1 cellular context compared by ENCODE assay signal in the genomic region with DNA sequence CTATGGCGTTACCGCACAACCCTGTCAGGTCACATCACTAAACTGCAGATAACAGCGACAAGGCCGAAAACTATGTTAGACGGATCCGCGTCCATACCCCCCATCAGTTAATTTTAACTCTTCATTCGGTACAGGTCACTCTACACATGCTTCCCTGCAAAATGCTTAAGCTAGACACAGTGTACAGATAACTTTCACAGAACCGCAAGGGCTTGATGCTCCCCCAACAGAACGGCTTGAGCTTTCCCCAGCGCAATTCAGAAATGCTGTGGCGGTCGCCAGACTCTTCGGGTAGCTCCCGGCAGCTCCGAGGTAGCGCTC.
TF ChIP-seq lines count a peak whose summit lies in the region.

No MANE protein-coding gene starts in this region.

TF ChIP-seq in HepG2, 621 proteins besides CTCF, POLR2A, EP300 and RAD21 (continues in another document):
- TF ChIP-seq ATF2 (CRISPR knock-in tag; IDR thresholded peaks at IDR 0.05) (no peak), ZNF143 (CRISPR knock-in tag; IDR thresholded peaks at IDR 0.05) (no peak), CERS6 (CRISPR knock-in tag; IDR thresholded peaks at IDR 0.05) (no peak), YEATS4 (CRISPR knock-in tag; IDR thresholded peaks at IDR 0.05; ENCODE audit: borderline replicate concordance) (no peak), ZHX1 (CRISPR knock-in tag; IDR thresholded peaks at IDR 0.05; ENCODE audit: low read depth) (no peak), ZNF44 (CRISPR knock-in tag; IDR thresholded peaks at IDR 0.05) (0 out of 2 replicates have a peak, but pooled peaks have one; percentile 41), ONECUT2 (CRISPR knock-in tag; IDR thresholded peaks at IDR 0.05) (no peak), CENPX (CRISPR knock-in tag; IDR thresholded peaks at IDR 0.05) (no peak), ZNF180 (CRISPR knock-in tag; IDR thresholded peaks at IDR 0.05; ENCODE audit: borderline replicate concordance, low read depth) (no peak), HDAC1 (CRISPR knock-in tag; IDR thresholded peaks at IDR 0.05) (no peak), PCBP1 (IDR thresholded peaks at IDR 0.05; ENCODE audit: borderline replicate concordance, low read depth, low read length) (no peak), POLR2AphosphoS5 (IDR thresholded peaks at IDR 0.05; ENCODE audit: low read depth, low read length) (no peak), BCLAF1 (IDR thresholded peaks at IDR 0.05) (no peak), ZNF672 (CRISPR knock-in tag; IDR thresholded peaks at IDR 0.05) (no peak), RXRB (CRISPR knock-in tag; IDR thresholded peaks at IDR 0.05; ENCODE audit: borderline replicate concordance) (peak; percentile 9; the same call in 1 of the 2 replicates), TAF15 (IDR thresholded peaks at IDR 0.05; ENCODE audit: low read depth, low read length, poor library complexity, severe bottlenecking) (no peak), FOSL2 (CRISPR knock-in tag; IDR thresholded peaks at IDR 0.05) (0 out of 2 replicates have a peak, but pooled peaks have one; percentile 10), PAWR (CRISPR knock-in tag; IDR thresholded peaks at IDR 0.05; ENCODE audit: borderline replicate concordance) (no peak), SRF (IDR thresholded peaks at IDR 0.05; ENCODE audit: low read depth, low read length) (no peak), NFKBIZ (CRISPR knock-in tag; IDR thresholded peaks at IDR 0.05) (no peak), ZNF691 (CRISPR knock-in tag; IDR thresholded peaks at IDR 0.05; ENCODE audit: borderline replicate concordance, low read depth) (no peak), ZNF235 (CRISPR knock-in tag; IDR thresholded peaks at IDR 0.05; ENCODE audit: borderline replicate concordance) (peak; percentile 21; the same call in 1 of the 2 replicates), ZSCAN9 (CRISPR knock-in tag; IDR thresholded peaks at IDR 0.05; ENCODE audit: borderline replicate concordance) (0 out of 2 replicates have a peak, but pooled peaks have one; percentile 16), ZNF652 (CRISPR knock-in tag; IDR thresholded peaks at IDR 0.05; ENCODE audit: borderline replicate concordance, low read depth) (peak; percentile 75), ZNF598 (CRISPR knock-in tag; IDR thresholded peaks at IDR 0.05; ENCODE audit: borderline replicate concordance) (no peak), IKZF4 (CRISPR knock-in tag; IDR thresholded peaks at IDR 0.05; ENCODE audit: borderline replicate concordance, low read depth, not compliant biosample characterization) (peak; percentile 29), ZNF264 (CRISPR knock-in tag; IDR thresholded peaks at IDR 0.05) (no peak), ZNF335 (CRISPR knock-in tag; IDR thresholded peaks at IDR 0.05) (no peak)
- TF ChIP-seq, protein P1, sequence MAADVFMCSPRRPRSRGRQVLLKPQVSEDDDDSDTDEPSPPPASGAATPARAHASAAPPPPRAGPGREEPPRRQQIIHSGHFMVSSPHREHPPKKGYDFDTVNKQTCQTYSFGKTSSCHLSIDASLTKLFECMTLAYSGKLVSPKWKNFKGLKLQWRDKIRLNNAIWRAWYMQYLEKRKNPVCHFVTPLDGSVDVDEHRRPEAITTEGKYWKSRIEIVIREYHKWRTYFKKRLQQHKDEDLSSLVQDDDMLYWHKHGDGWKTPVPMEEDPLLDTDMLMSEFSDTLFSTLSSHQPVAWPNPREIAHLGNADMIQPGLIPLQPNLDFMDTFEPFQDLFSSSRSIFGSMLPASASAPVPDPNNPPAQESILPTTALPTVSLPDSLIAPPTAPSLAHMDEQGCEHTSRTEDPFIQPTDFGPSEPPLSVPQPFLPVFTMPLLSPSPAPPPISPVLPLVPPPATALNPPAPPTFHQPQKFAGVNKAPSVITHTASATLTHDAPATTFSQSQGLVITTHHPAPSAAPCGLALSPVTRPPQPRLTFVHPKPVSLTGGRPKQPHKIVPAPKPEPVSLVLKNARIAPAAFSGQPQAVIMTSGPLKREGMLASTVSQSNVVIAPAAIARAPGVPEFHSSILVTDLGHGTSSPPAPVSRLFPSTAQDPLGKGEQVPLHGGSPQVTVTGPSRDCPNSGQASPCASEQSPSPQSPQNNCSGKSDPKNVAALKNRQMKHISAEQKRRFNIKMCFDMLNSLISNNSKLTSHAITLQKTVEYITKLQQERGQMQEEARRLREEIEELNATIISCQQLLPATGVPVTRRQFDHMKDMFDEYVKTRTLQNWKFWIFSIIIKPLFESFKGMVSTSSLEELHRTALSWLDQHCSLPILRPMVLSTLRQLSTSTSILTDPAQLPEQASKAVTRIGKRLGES (CRISPR knock-in tag; IDR thresholded peaks at IDR 0.05; ENCODE audit: borderline replicate concordance): no peak
- TF ChIP-seq, protein P2, sequence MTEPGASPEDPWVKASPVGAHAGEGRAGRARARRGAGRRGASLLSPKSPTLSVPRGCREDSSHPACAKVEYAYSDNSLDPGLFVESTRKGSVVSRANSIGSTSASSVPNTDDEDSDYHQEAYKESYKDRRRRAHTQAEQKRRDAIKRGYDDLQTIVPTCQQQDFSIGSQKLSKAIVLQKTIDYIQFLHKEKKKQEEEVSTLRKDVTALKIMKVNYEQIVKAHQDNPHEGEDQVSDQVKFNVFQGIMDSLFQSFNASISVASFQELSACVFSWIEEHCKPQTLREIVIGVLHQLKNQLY (CRISPR knock-in tag; IDR thresholded peaks at IDR 0.05): no peak
- TF ChIP-seq, protein P3, sequence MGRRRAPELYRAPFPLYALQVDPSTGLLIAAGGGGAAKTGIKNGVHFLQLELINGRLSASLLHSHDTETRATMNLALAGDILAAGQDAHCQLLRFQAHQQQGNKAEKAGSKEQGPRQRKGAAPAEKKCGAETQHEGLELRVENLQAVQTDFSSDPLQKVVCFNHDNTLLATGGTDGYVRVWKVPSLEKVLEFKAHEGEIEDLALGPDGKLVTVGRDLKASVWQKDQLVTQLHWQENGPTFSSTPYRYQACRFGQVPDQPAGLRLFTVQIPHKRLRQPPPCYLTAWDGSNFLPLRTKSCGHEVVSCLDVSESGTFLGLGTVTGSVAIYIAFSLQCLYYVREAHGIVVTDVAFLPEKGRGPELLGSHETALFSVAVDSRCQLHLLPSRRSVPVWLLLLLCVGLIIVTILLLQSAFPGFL (CRISPR knock-in tag; IDR thresholded peaks at IDR 0.05): no peak
- TF ChIP-seq, protein P4, sequence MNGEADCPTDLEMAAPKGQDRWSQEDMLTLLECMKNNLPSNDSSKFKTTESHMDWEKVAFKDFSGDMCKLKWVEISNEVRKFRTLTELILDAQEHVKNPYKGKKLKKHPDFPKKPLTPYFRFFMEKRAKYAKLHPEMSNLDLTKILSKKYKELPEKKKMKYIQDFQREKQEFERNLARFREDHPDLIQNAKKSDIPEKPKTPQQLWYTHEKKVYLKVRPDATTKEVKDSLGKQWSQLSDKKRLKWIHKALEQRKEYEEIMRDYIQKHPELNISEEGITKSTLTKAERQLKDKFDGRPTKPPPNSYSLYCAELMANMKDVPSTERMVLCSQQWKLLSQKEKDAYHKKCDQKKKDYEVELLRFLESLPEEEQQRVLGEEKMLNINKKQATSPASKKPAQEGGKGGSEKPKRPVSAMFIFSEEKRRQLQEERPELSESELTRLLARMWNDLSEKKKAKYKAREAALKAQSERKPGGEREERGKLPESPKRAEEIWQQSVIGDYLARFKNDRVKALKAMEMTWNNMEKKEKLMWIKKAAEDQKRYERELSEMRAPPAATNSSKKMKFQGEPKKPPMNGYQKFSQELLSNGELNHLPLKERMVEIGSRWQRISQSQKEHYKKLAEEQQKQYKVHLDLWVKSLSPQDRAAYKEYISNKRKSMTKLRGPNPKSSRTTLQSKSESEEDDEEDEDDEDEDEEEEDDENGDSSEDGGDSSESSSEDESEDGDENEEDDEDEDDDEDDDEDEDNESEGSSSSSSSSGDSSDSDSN (CRISPR knock-in tag; IDR thresholded peaks at IDR 0.05): no peak; the same call in 1 of the 2 replicates
- TF ChIP-seq, protein P5, sequence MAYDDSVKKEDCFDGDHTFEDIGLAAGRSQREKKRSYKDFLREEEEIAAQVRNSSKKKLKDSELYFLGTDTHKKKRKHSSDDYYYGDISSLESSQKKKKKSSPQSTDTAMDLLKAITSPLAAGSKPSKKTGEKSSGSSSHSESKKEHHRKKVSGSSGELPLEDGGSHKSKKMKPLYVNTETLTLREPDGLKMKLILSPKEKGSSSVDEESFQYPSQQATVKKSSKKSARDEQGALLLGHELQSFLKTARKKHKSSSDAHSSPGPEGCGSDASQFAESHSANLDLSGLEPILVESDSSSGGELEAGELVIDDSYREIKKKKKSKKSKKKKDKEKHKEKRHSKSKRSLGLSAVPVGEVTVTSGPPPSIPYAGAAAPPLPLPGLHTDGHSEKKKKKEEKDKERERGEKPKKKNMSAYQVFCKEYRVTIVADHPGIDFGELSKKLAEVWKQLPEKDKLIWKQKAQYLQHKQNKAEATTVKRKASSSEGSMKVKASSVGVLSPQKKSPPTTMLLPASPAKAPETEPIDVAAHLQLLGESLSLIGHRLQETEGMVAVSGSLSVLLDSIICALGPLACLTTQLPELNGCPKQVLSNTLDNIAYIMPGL (CRISPR knock-in tag; IDR thresholded peaks at IDR 0.05; ENCODE audit: borderline replicate concordance in 1 of 2, low read depth in 1 of 2): no peak; a peak in 1 of 4 replicates
- TF ChIP-seq, protein P6, sequence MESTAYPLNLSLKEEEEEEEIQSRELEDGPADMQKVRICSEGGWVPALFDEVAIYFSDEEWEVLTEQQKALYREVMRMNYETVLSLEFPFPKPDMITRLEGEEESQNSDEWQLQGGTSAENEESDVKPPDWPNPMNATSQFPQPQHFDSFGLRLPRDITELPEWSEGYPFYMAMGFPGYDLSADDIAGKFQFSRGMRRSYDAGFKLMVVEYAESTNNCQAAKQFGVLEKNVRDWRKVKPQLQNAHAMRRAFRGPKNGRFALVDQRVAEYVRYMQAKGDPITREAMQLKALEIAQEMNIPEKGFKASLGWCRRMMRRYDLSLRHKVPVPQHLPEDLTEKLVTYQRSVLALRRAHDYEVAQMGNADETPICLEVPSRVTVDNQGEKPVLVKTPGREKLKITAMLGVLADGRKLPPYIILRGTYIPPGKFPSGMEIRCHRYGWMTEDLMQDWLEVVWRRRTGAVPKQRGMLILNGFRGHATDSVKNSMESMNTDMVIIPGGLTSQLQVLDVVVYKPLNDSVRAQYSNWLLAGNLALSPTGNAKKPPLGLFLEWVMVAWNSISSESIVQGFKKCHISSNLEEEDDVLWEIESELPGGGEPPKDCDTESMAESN (CRISPR knock-in tag; conservative IDR thresholded peaks at IDR 0.05): no peak
- TF ChIP-seq, protein P7, sequence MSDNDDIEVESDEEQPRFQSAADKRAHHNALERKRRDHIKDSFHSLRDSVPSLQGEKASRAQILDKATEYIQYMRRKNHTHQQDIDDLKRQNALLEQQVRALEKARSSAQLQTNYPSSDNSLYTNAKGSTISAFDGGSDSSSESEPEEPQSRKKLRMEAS (IDR thresholded peaks at IDR 0.05): no peak
